In genomic region chr19:12705169-12705568, GRCh38 we compare ENCODE assay signal across 33 cellular contexts. TPM values are rescaled to one million over a fixed set of nuclear protein-coding genes. Genes with fewer than 3 reads are reported as not detected.
"Had no signal": no experiment of that assay in that cellular context is flagged by ENCODE, and none has a peak within 500 bp of the region (broad histone marks: within the 10 kb centered on the region; RNA-seq: fewer than 3 reads in every experiment).

No MANE protein-coding gene starts in this region.

- H3K9me3 Mint-ChIP-seq: activated CD4-positive, alpha-beta T cell treated with anti-CD3 and anti-CD28 coated beads, Interleukin-2, amount 10 ng/mL, durations not matched to agents 24 days and 14 days; activated CD8-positive, alpha-beta T cell treated with anti-CD3 and anti-CD28 coated beads for 36 hours; activated naive CD4-positive, alpha-beta T cell treated with anti-CD3 and anti-CD28 coated beads for 36 hours; activated naive CD4-positive, alpha-beta T cell treated with anti-CD3 and anti-CD28 coated beads, Interleukin-2, amount 50 U/mL, for 72 hours; activated T-helper 1 cell treated with anti-CD3 and anti-CD28 coated beads, Interleukin-12 subunit alpha, Interleukin-12 subunit beta, Interleukin-2, Interleukin-4 antibody, amounts not matched to agents 30 ng/mL and 10 ng/mL and 1 ng/mL, durations not matched to agents 14 hours and 24 hours and 36 hours had no signal

- H3K4me1 Mint-ChIP-seq: activated CD4-positive, alpha-beta T cell treated with anti-CD3 and anti-CD28 coated beads, Interleukin-2, amount 10 ng/mL, durations not matched to agents 24 days and 14 days had no signal

- H3K9ac ChIP-seq: KMS-11 had no signal

- ATAC-seq: activated CD8-positive, alpha-beta T cell treated with anti-CD3 and anti-CD28 coated beads for 36 hours; activated naive CD4-positive, alpha-beta T cell treated with anti-CD3 and anti-CD28 coated beads, Interleukin-2, amount 50 U/mL, for 72 hours had no signal

- H2AFZ ChIP-seq: PC-9 had no signal

- H3K27me3 ChIP-seq: brain microvascular endothelial cell had no signal

- H3K27ac ChIP-seq: brain microvascular endothelial cell, KMS-11, PC-9, WERI-Rb-1 had no signal

- H3K27ac Mint-ChIP-seq: activated CD4-positive, alpha-beta T cell treated with anti-CD3 and anti-CD28 coated beads, Interleukin-2, amount 10 ng/mL, durations not matched to agents 24 days and 14 days; activated CD8-positive, alpha-beta T cell treated with anti-CD3 and anti-CD28 coated beads for 36 hours; activated naive CD4-positive, alpha-beta T cell treated with anti-CD3 and anti-CD28 coated beads for 36 hours; activated naive CD4-positive, alpha-beta T cell treated with anti-CD3 and anti-CD28 coated beads, Interleukin-2, amount 50 U/mL, for 72 hours; activated T-helper 1 cell treated with anti-CD3 and anti-CD28 coated beads, Interleukin-12 subunit alpha, Interleukin-12 subunit beta, Interleukin-2, Interleukin-4 antibody, amounts not matched to agents 30 ng/mL and 10 ng/mL and 1 ng/mL, durations not matched to agents 14 hours and 24 hours and 36 hours had no signal

- H3K4me3 Mint-ChIP-seq: activated CD4-positive, alpha-beta T cell treated with anti-CD3 and anti-CD28 coated beads, Interleukin-2, amount 10 ng/mL, durations not matched to agents 24 days and 14 days; activated CD8-positive, alpha-beta T cell treated with anti-CD3 and anti-CD28 coated beads for 36 hours; activated naive CD4-positive, alpha-beta T cell treated with anti-CD3 and anti-CD28 coated beads for 36 hours; activated T-helper 1 cell treated with anti-CD3 and anti-CD28 coated beads, Interleukin-12 subunit alpha, Interleukin-12 subunit beta, Interleukin-2, Interleukin-4 antibody, amounts not matched to agents 30 ng/mL and 10 ng/mL and 1 ng/mL, durations not matched to agents 14 hours and 24 hours and 36 hours had no signal

- DNase-seq: activated CD4-positive, alpha-beta T cell treated with anti-CD3 and anti-CD28 coated beads, Interleukin-2, amount 10 ng/mL, durations not matched to agents 24 days and 14 days; activated CD4-positive, alpha-beta T cell treated with anti-CD3 and anti-CD28 coated beads, Interleukin-2, amount 50 U/mL, for 4 hours; activated CD8-positive, alpha-beta T cell treated with anti-CD3 and anti-CD28 coated beads for 36 hours; activated gamma-delta T cell treated with Interleukin-2 at 50 U/mL for 16 hours; activated naive CD4-positive, alpha-beta T cell treated with anti-CD3 and anti-CD28 coated beads for 36 hours; activated T-cell treated with anti-CD3 and anti-CD28 coated beads, Interleukin-2, amount 50 U/mL, for 1 hour; amniotic stem cell; aorta; brain microvascular endothelial cell; central memory CD4-positive, alpha-beta T cell; MM.1S; MV-4-11; NCI-H1092; NCI-H1436 treated with DMSO at 0.1 percent for 48 hours; NCI-H1694 treated with DMSO at 0.1 percent for 48 hours; NCI-H2029; NCI-H345; NCI-H524 treated with DMSO at 0.1 percent for 48 hours; NCI-H748 treated with DMSO at 0.1 percent for 48 hours; NK-92 treated with Interleukin-12 subunit alpha and Interleukin-12 subunit beta, amount 100 ng/mL, for 24 hours; PC-9; Right ventricle myocardium superior; T1000; WERI-Rb-1 had no signal

- H3K4me2 ChIP-seq: KMS-11, PC-9 had no signal

- H3K4me3 ChIP-seq: PC-9 had no signal

- H3K27me3 Mint-ChIP-seq: activated CD4-positive, alpha-beta T cell treated with anti-CD3 and anti-CD28 coated beads, Interleukin-2, amount 10 ng/mL, durations not matched to agents 24 days and 14 days; activated CD8-positive, alpha-beta T cell treated with anti-CD3 and anti-CD28 coated beads for 36 hours had no signal

RNA-seq across cellular contexts. Expression of gene GNG14, which starts 17.4 kb away (rescaled TPM):
- total RNA-seq: activated CD4-positive, alpha-beta T cell treated with anti-CD3 and anti-CD28 coated beads, Interleukin-2, amount 10 ng/mL, durations not matched to agents 24 days and 14 days; activated CD8-positive, alpha-beta memory T cell treated with anti-CD3 and anti-CD28 coated beads for 36 hours; activated CD8-positive, alpha-beta T cell treated with anti-CD3 and anti-CD28 coated beads for 36 hours; activated naive CD4-positive, alpha-beta T cell treated with anti-CD3 and anti-CD28 coated beads for 36 hours; activated naive CD4-positive, alpha-beta T cell treated with anti-CD3 and anti-CD28 coated beads, Interleukin-2, amount 50 U/mL, for 72 hours; aorta; cerebellum; LHCN-M2; NCI-H460; PC-9; Right ventricle myocardium superior; T-helper 1 cell treated with Interleukin-12 subunit alpha and Interleukin-12 subunit beta and Interleukin-4 antibody, amounts not matched to agents 30 ng/mL and 1 ng/mL, for 36 hours; T-helper 2 cell treated with Interferon-gamma antibody and Interleukin-4, amounts not matched to agents 100 ng/mL and 5 ng/mL, for 36 hours had no signal
- polyA plus RNA-seq: aorta had no signal
